ENCODE assay signal across 21 cellular contexts in the genomic region with DNA sequence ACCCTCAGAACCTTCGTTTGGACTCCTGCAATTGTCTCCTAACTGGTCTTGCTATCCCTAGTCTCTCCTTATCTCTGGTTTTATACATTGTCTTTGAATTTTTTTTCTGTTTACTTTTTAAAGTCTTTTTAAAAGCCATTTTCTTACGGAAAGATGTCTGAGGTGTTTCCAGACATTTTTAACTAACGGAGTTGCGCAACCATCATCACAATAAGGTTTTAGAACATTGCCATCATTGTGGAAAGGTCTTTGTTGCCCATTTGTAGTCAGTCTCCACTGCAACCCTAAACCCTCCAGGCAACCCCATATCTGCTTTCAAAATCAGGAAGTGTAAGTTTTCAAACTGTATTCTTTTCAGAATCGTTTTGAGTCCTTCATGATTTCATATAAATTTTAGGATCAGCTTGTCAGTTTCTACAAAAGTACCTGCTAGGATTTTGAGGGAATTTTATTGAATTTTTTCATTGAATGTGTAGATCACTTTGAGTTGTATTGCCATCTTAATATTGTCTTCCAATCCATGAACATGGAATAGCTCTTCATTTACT. TPM values are rescaled to one million over a fixed set of nuclear protein-coding genes. Genes with fewer than 3 reads are reported as not detected.
A peak's percentile ranks its signal among the peaks of the same experiment; 100 is the strongest.
DNase-seq lines count a peak whose midpoint lies in the region; ATAC-seq, FAIRE-seq and TF ChIP-seq lines count a peak whose summit lies in the region.
"Had no signal": no experiment of that assay in that cellular context is flagged by ENCODE, and none has a peak within 500 bp of the region (broad histone marks: within the 10 kb centered on the region; RNA-seq: fewer than 3 reads in every experiment).

No MANE protein-coding gene starts in this region.

- H3K4me1 ChIP-seq in A549 (no peaks in the 10 kb centered on the region), K562 (replicated peaks in 1 of 2; ENCODE audit: control insufficient read depth in 2 of 2, insufficient read depth in 2 of 2, low read length in 2 of 2) (peaks cover 0 to 5% of the 10 kb centered on the region in 2 experiments; a peak in 2 of 5 replicates), psoas muscle (peaks cover 3% of the 10 kb centered on the region)
- H3K4me1 ChIP-seq in CD4-positive, CD25-positive, alpha-beta regulatory T cell (ENCODE audit: control insufficient read depth, insufficient read depth, low read length, poor library complexity, severe bottlenecking), result peaks cover 22% of the 10 kb centered on the region

- H3K27ac ChIP-seq in A549 (no peak overlapping the region), K562 (ENCODE audit: extremely low read depth, low read depth, low read length) (no peak overlapping the region), psoas muscle (no peak overlapping the region)
- H3K27ac ChIP-seq in CD4-positive, CD25-positive, alpha-beta regulatory T cell (ENCODE audit: insufficient read depth, low read length, poor library complexity, severe bottlenecking), result peak overlapping the region; percentile 9
- H3K27ac ChIP-seq: body of pancreas, pancreas, sigmoid colon had no signal

- BruUV-seq in K562 (replicated peaks; lab: Mats Ljungman, UMichigan), result no TSS peak

- ATAC-seq in A549 (no peak), K562 (peak; percentile 40; the same call in 2 of the 3 replicates), psoas muscle (no peak)
- no peak for ATAC-seq in CD4-positive, CD25-positive, alpha-beta regulatory T cell (ENCODE audit: low read depth in 2 of 2)
- ATAC-seq: body of pancreas, pancreas had no signal

- no peak for TF ChIP-seq RAD21 in A549 (conservative IDR thresholded peaks at IDR 0.05 in 1 of 2, IDR thresholded peaks at IDR 0.05 in 1 of 2)
- no peak for TF ChIP-seq RAD21 in K562 (CRISPR knock-in tag; conservative IDR thresholded peaks at IDR 0.05 in 1 of 2, IDR thresholded peaks at IDR 0.05 in 1 of 2)

- no peaks in the 10 kb centered on the region for H3K27me3 Mint-ChIP-seq in CD4-positive, CD25-positive, alpha-beta regulatory T cell
- H3K27me3 Mint-ChIP-seq: naive B cell had no signal

- no peaks in the 10 kb centered on the region for H3K9me3 ChIP-seq in A549
- H3K9me3 ChIP-seq in CD4-positive, CD25-positive, alpha-beta regulatory T cell (ENCODE audit: control insufficient read depth in 2 of 2, low read length in 2 of 2), result no peaks in the 10 kb centered on the region
- no peaks in the 10 kb centered on the region for H3K9me3 ChIP-seq in K562 (replicated peaks; ENCODE audit: control insufficient read depth, insufficient read depth, low read depth, low read length)
- no peaks in the 10 kb centered on the region for H3K9me3 ChIP-seq in psoas muscle
- H3K9me3 ChIP-seq: body of pancreas, pancreas, sigmoid colon had no signal

- CTCF ChIA-PET in A549 (lab: Yijun Ruan, JAX) (no interaction called here), K562 (lab: Yijun Ruan, JAX; ENCODE audit: low intra/inter-chr PET ratio) (no interaction called here)

- DNase-seq in A549 (ENCODE audit: low read depth in 1 of 2, low spot score in 1 of 2) (no peak), MV-4-11 (lab: John Stamatoyannopoulos, UW) (peak; percentile 52), K562 (ENCODE audit: extremely low read depth in 1 of 4, low spot score in 3 of 4) (no peak), T-helper 1 cell (no peak), psoas muscle (no peak), DMS 273 treated with DMSO at 0.1 percent for 48 hours (lab: John Stamatoyannopoulos, UW) (no peak)
- no peak for DNase-seq in CD4-positive, CD25-positive, alpha-beta regulatory T cell
- DNase-seq: activated CD4-positive, alpha-beta T cell treated with anti-CD3 and anti-CD28 coated beads, Interleukin-2, amount 50 U/mL, for 4 hours; activated naive CD4-positive, alpha-beta T cell treated with anti-CD3 and anti-CD28 coated beads, Interleukin-2, amount 50 U/mL, for 16 hours; activated T-cell treated with anti-CD3 and anti-CD28 coated beads, Interleukin-2, amount 50 U/mL, for 1 hour; body of pancreas; mammary epithelial cell; MG63; naive B cell; NCI-H1694; NCI-H2171 treated with DMSO at 0.1 percent for 48 hours; NCI-H526 treated with DMSO at 0.1 percent for 48 hours; pancreas; sigmoid colon; stimulated activated naive CD4-positive, alpha-beta T cell; SW 1271 had no signal

- TF ChIP-seq POLR2A in A549 (IDR thresholded peaks at IDR 0.05; ENCODE audit: low read length), result no peak
- no peak for TF ChIP-seq POLR2A in K562 (conservative IDR thresholded peaks at IDR 0.05)

- no peak for TF ChIP-seq CTCF in A549 (IDR thresholded peaks at IDR 0.05)
- no peak for TF ChIP-seq CTCF in K562 (IDR thresholded peaks at IDR 0.05 in 2 of 3, conservative IDR thresholded peaks at IDR 0.05 in 1 of 3; ENCODE audit: insufficient read depth in 2 of 3, low read depth in 1 of 3, low read length in 3 of 3)
- no peak for TF ChIP-seq CTCF in psoas muscle (IDR thresholded peaks at IDR 0.05)

- H3K4me3 ChIP-seq in A549 (no peak overlapping the region), K562 (no peak overlapping the region), psoas muscle (no peak overlapping the region)
- H3K4me3 ChIP-seq in CD4-positive, CD25-positive, alpha-beta regulatory T cell (ENCODE audit: low read depth, low read length), result no peak overlapping the region
- H3K4me3 ChIP-seq: body of pancreas, MG63, pancreas, sigmoid colon had no signal

- peaks cover 51% of the 10 kb centered on the region for H3K79me2 ChIP-seq in K562 (ENCODE audit: control insufficient read depth, insufficient read depth, low read length)

- intact Hi-C loops in K562 (cut with micrococcal nuclease) (no loop called here), psoas muscle (cut with DNase I) (no loop called here)

- no peak for FAIRE-seq in A549 (lab: Jason Lieb, UNC)
- peak; percentile 84 for FAIRE-seq in K562 (lab: Jason Lieb, UNC)

- peaks cover 44% of the 10 kb centered on the region for H3K36me3 Mint-ChIP-seq in CD4-positive, CD25-positive, alpha-beta regulatory T cell

- H3K36me3 ChIP-seq in CD4-positive, CD25-positive, alpha-beta regulatory T cell (ENCODE audit: control insufficient read depth, insufficient read depth, low read length), result peaks cover 36% of the 10 kb centered on the region
- peaks cover 20% of the 10 kb centered on the region for H3K36me3 ChIP-seq in K562 (ENCODE audit: control insufficient read depth, insufficient read depth, low read length)
- peaks cover 0 to 22% of the 10 kb centered on the region in 2 donors for H3K36me3 ChIP-seq in psoas muscle (ENCODE audit: insufficient read depth in 1 of 2, low read depth in 1 of 2)
- H3K36me3 ChIP-seq: pancreas had no signal

- peaks cover 50 to 80% (median 69%) of the 10 kb centered on the region in 4 donors for H3K4me1 Mint-ChIP-seq in CD4-positive, CD25-positive, alpha-beta regulatory T cell

- H2AFZ ChIP-seq in K562 (ENCODE audit: low read depth, low read length), result no peak overlapping the region

- peak overlapping the region in 2 of 3 donors; percentile 16 to 22 for H3K27ac Mint-ChIP-seq in CD4-positive, CD25-positive, alpha-beta regulatory T cell

- TF ChIP-seq EP300 in A549 (IDR thresholded peaks at IDR 0.05) (no peak), K562 (IDR thresholded peaks at IDR 0.05; ENCODE audit: low read length) (no peak)

- POLR2A ChIA-PET in A549 (lab: Yijun Ruan, JAX), result no interaction called here
- POLR2A ChIA-PET in K562 (lab: Yijun Ruan, JAX), result no interaction called here

- in situ Hi-C loops in K562 (cut with MboI), result no loop called here

- peak overlapping the region in 2 of 4 donors; percentile 18 to 27 for H3K4me3 Mint-ChIP-seq in CD4-positive, CD25-positive, alpha-beta regulatory T cell

- H3K27me3 ChIP-seq in CD4-positive, CD25-positive, alpha-beta regulatory T cell (ENCODE audit: control insufficient read depth, insufficient read depth, low read length), result no peaks in the 10 kb centered on the region
- H3K27me3 ChIP-seq in K562 (ENCODE audit: control insufficient read depth in 2 of 2, insufficient read depth in 2 of 2, low read length in 2 of 2) (no peaks in the 10 kb centered on the region), psoas muscle (ENCODE audit: insufficient read depth in 3 of 3, low read length in 2 of 3) (no peaks in the 10 kb centered on the region)
- H3K27me3 ChIP-seq: body of pancreas, MG63, pancreas, sigmoid colon had no signal

- no peaks in the 10 kb centered on the region for H3K9me3 Mint-ChIP-seq in CD4-positive, CD25-positive, alpha-beta regulatory T cell

- no peak overlapping the region for H3K9ac ChIP-seq in K562 (ENCODE audit: insufficient read depth in 1 of 2, low read depth in 2 of 2, low read length in 2 of 2)

- no peaks in the 10 kb centered on the region for H3K9me1 ChIP-seq in K562 (ENCODE audit: control insufficient read depth, insufficient read depth, low read length)

- H3K4me2 ChIP-seq in A549 (no peak overlapping the region), K562 (ENCODE audit: insufficient read depth, low read length) (no peak overlapping the region)

- 76% methylated on average over 5 of the region's 5 CpGs for WGBS in A549 (ENCODE audit: missing lambda C conversion rate)
- 52% methylated on average over 5 of the region's 5 CpGs for WGBS in K562 (ENCODE audit: insufficient coverage, low coverage, missing lambda C conversion rate)
- WGBS in psoas muscle, 3 donors, result 69 to 79% (median 73%) methylated on average over 5 of the region's 5 CpGs

- no peaks in the 10 kb centered on the region for H4K20me1 ChIP-seq in K562 (replicated peaks; ENCODE audit: control insufficient read depth, insufficient read depth, low read length)

RNA-seq across cellular contexts. Expression of gene ANKRD12, which starts 46.3 kb away (rescaled TPM):
- 7.3 and 8.0 TPM in 2 replicates for polyA plus RNA-seq in A549 (2011; rRNA removed)
- 0.50 and 0.70 TPM in 2 replicates for polyA plus RNA-seq in A549 (2012; cell fraction: cytosol; rRNA removed)
- polyA plus RNA-seq in A549 (2012; cell fraction: nucleus; rRNA removed), result 0.84 and 1.2 TPM in 2 replicates
- 2.6 to 3.2 TPM (median 2.7 TPM) in 3 replicates for polyA plus RNA-seq in A549 (2017; fragmentation: RNase III; extraction: RNeasy Plus Mini Kit Qiagen cat#74134 plus additional on column Dnase treatment)
- 12.4 and 17.5 TPM in 2 replicates for polyA minus RNA-seq in A549 (2011; rRNA and poly(A)+ RNA removed)
- 200 TPM for total RNA-seq in CD4-positive, CD25-positive, alpha-beta regulatory T cell
- polyA plus RNA-seq in CD4-positive, CD25-positive, alpha-beta regulatory T cell, result 10 to 100 TPM; 28.2 to 41.9 (median 37.0) TPM
- 17.5 and 89.7 TPM in 2 replicates for total RNA-seq in K562 (2011; cell fraction: chromatin; rRNA removed; ENCODE audit: low replicate concordance)
- 16.0 and 17.8 TPM in 2 replicates for total RNA-seq in K562 (2011; cell fraction: nucleolus; rRNA removed)
- total RNA-seq in K562 (2011; cell fraction: nucleoplasm; rRNA removed), result 20.1 and 30.6 TPM in 2 replicates
- total RNA-seq in K562 (2014; rRNA removed), result 15.9 and 24.7 TPM in 2 replicates
- 23.6 and 29.9 TPM in 2 replicates for total RNA-seq in K562 (2014; rRNA removed; fragmentation: Illumina TruSeq; extraction: Trizol)
- total RNA-seq in K562 (2015; rRNA removed; fragmentation: Illumina TruSeq; extraction: Trizol), result 24.7 and 28.2 TPM in 2 replicates
- total RNA-seq in K562 (2021), result 24.2 and 25.4 TPM in 2 replicates
- polyA plus RNA-seq in K562 (2011; rRNA removed), result 10.7 and 11.8 TPM in 2 replicates
- 1.3 and 3.0 TPM in 2 replicates for polyA plus RNA-seq in K562 (2011; cell fraction: cytosol; rRNA removed)
- 18.0 and 18.6 TPM in 2 replicates for polyA plus RNA-seq in K562 (2011; cell fraction: nucleus; rRNA removed)
- 10.7 and 12.0 TPM in 2 replicates for polyA plus RNA-seq in K562 (2012)
- 9.5 and 16.0 TPM in 2 replicates for polyA plus RNA-seq in K562 (2014; fragmentation: Illumina TruSeq; extraction: Trizol)
- 10 to 100 TPM; 12.3 to 15.7 TPM for polyA plus RNA-seq in K562 (2014; fragmentation: Nextera tagmentation; extraction: Ambion mirVana)
- polyA plus RNA-seq in K562 (2014; rRNA removed), result 5.8 and 6.6 TPM in 2 replicates
- 88.7 and 115 TPM in 2 replicates for polyA minus RNA-seq in K562 (2011; rRNA and poly(A)+ RNA removed)
- polyA minus RNA-seq in K562 (2011; cell fraction: cytosol; rRNA and poly(A)+ RNA removed), result 21.7 and 26.1 TPM in 2 replicates
- polyA minus RNA-seq in K562 (2011; cell fraction: nucleus; rRNA and poly(A)+ RNA removed), result 29.1 and 58.8 TPM in 2 replicates
- 10 to 100 TPM; 36.7 to 49.0 (median 44.4) TPM for total RNA-seq in psoas muscle
- polyA plus RNA-seq in psoas muscle, result 10 to 100 TPM in 1 of 3 donors, 1 to 10 TPM in 2; 5.7 to 12.0 (median 5.9) TPM

Comparison
In these comparisons a context has a peak if more than half of its experiments do, and no peak if none do; other contexts are left out.
1. Of the 35 proteins assayed by ChIP-seq in both K562 and A549: peak only in K562: none; only in A549: none; in both: CEBPB; in neither: 34.